ENCODE assay signal across 1 cellular context in genomic region chr13:114320065-114320464, GRCh38.
TF ChIP-seq lines count a peak whose summit lies in the region.

No MANE protein-coding gene starts in this region.

TF ChIP-seq in K562, 482 proteins besides CTCF, POLR2A, EP300 and RAD21 (continued from another document and continues in another):
- TF ChIP-seq ZNF407 (IDR thresholded peaks at IDR 0.05; ENCODE audit: low read depth) (no peak), NONO (IDR thresholded peaks at IDR 0.05; ENCODE audit: low read depth in 2 of 2, low read length in 1 of 2) (no peak), ZNF408 (CRISPR knock-in tag; IDR thresholded peaks at IDR 0.05; ENCODE audit: low read depth) (no peak), MEIS2 (IDR thresholded peaks at IDR 0.05; ENCODE audit: partially characterized antibody) (peak; percentile 41), SUPT5H (IDR thresholded peaks at IDR 0.05) (no peak), THAP12 (CRISPR knock-in tag; IDR thresholded peaks at IDR 0.05) (no peak), SMAD2 (IDR thresholded peaks at IDR 0.05; ENCODE audit: low read depth, low read length) (no peak), ZEB2 (IDR thresholded peaks at IDR 0.05) (no peak), RERE (CRISPR knock-in tag; IDR thresholded peaks at IDR 0.05; ENCODE audit: borderline replicate concordance) (no peak), SRSF7 (optimal IDR thresholded peaks at IDR 0.05; ENCODE audit: low read depth, low read length) (no peak), ZNF518B (CRISPR knock-in tag; IDR thresholded peaks at IDR 0.05) (no peak), U2AF1 (optimal IDR thresholded peaks at IDR 0.05; ENCODE audit: low read depth, low read length) (no peak), KLF16 (IDR thresholded peaks at IDR 0.05) (no peak), SRSF3 (IDR thresholded peaks at IDR 0.05; ENCODE audit: insufficient read depth, low read length) (no peak), CHD4 (IDR thresholded peaks at IDR 0.05; ENCODE audit: insufficient read depth, insufficient replicate concordance, low read depth, low read length, poor library complexity, severe bottlenecking) (no peak), ELF2 (CRISPR knock-in tag; IDR thresholded peaks at IDR 0.05) (no peak), ZNF592 (IDR thresholded peaks at IDR 0.05) (0 out of 2 replicates have a peak, but pooled peaks have one; percentile 24), ZBTB9 (CRISPR knock-in tag; IDR thresholded peaks at IDR 0.05) (no peak), MCM3 (IDR thresholded peaks at IDR 0.05) (no peak), GMEB1 (CRISPR knock-in tag; IDR thresholded peaks at IDR 0.05) (no peak), SMAD3 (CRISPR knock-in tag; conservative IDR thresholded peaks at IDR 0.05) (no peak), ZBTB1 (CRISPR knock-in tag; IDR thresholded peaks at IDR 0.05; ENCODE audit: borderline replicate concordance, low read depth) (no peak), CREB1 (IDR thresholded peaks at IDR 0.05) (no peak), CREB1 (CRISPR knock-in tag; IDR thresholded peaks at IDR 0.05) (no peak)
